9 cellular contexts compared by ENCODE assay signal in genomic region chr9:107435415-107435814, GRCh38.
"Had no signal": no experiment of that assay in that cellular context is flagged by ENCODE, and none has a peak within 500 bp of the region (broad histone marks: within the 10 kb centered on the region; RNA-seq: fewer than 3 reads in every experiment).

No MANE protein-coding gene starts in this region.

- H3K27ac ChIP-seq: GM23248, KMS-11 had no signal

- H3K4me2 ChIP-seq: KMS-11 had no signal

- H3K9ac ChIP-seq: GM23248, KMS-11 had no signal

- H3K9me3 Mint-ChIP-seq: H9 had no signal

- FAIRE-seq: H54, HTR-8/SVneo had no signal

- H3K4me3 ChIP-seq: GM23248 had no signal

- DNase-seq: GM23248, GOT3, H9, HCEC 1CT, Karpas-422, KBM-7 had no signal

- H2AFZ ChIP-seq: GM23248 had no signal
